In genomic region chr10:133048306-133048705, GRCh38 we compare ENCODE assay signal across 25 cellular contexts. TPM values are rescaled to one million over a fixed set of nuclear protein-coding genes. Genes with fewer than 3 reads are reported as not detected.
"Had no signal": no experiment of that assay in that cellular context is flagged by ENCODE, and none has a peak within 500 bp of the region (broad histone marks: within the 10 kb centered on the region; RNA-seq: fewer than 3 reads in every experiment).

No MANE protein-coding gene starts in this region.

- H3K4me3 ChIP-seq: K562 had no signal

- H3K9me3 Mint-ChIP-seq: IgD-negative memory B cell had no signal

- H3K27ac ChIP-seq: KMS-11 had no signal

- FAIRE-seq: K562, RCC 7860 had no signal

- H3K9ac ChIP-seq: KMS-11, SK-N-SH had no signal

- H3K4me1 Mint-ChIP-seq: IgD-negative memory B cell had no signal

- H3K9me3 ChIP-seq: SK-N-SH had no signal

- ATAC-seq: K562 had no signal

- H3K4me2 ChIP-seq: KMS-11, SK-N-SH had no signal

- H3K27ac Mint-ChIP-seq: IgD-negative memory B cell had no signal

- H3K27me3 Mint-ChIP-seq: IgD-negative memory B cell had no signal

- H3K36me3 Mint-ChIP-seq: IgD-negative memory B cell had no signal

- DNase-seq: Kasumi-1, MM.1S, NCI-H1092 treated with DMSO at 0.1 percent for 48 hours, NCI-H1436, NCI-H187, NCI-H2029, NCI-H2081 treated with DMSO at 0.1 percent for 48 hours, NCI-H2171, NCI-H226, NCI-H446, NCI-H510A, NCI-H524 treated with DMSO at 0.1 percent for 48 hours, NCI-H69, NCI-H774, RPMI8226, SHP77, SK-N-SH, SW 1271 had no signal

- H3K4me3 Mint-ChIP-seq: IgD-negative memory B cell had no signal

RNA-seq across cellular contexts. Expression of gene ADGRA1, which starts 39.4 kb away (rescaled TPM):
- total RNA-seq: HT1080, K562, M059J, SK-MEL-5 had no signal
